ENCODE assay signal across 16 cellular contexts in the genomic region with DNA sequence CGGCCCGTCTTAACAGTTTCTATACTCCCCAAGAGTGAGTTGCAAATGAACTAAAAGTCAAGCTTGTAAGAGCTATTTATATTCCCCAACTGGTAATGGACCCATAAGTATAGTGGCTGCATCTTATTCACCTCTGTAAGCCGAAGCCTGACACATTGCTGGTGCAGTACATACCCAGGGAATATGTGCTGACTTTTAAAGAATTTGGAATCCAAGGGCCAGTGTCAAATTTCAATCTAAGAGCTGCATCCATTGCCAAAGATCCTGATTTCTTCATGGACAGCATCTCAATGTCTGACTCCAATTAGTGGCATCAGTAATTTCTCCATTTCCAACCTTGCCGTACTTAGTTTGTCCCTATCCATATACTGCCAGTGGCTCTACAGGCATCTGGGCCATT.
DNase-seq lines count a peak whose midpoint lies in the region; ATAC-seq and TF ChIP-seq lines count a peak whose summit lies in the region.
"Had no signal": no experiment of that assay in that cellular context is flagged by ENCODE, and none has a peak within 500 bp of the region (broad histone marks: within the 10 kb centered on the region; RNA-seq: fewer than 3 reads in every experiment).

No MANE protein-coding gene starts in this region.

- no peak for ATAC-seq in activated CD4-positive, CD25-positive, alpha-beta regulatory T cell treated with anti-CD3 and anti-CD28 coated beads, Interleukin-2, amount 50 U/mL, for 24 hours
- ATAC-seq: A549 had no signal

- H3K27me3 Mint-ChIP-seq in dendritic cell treated with granulocyte-macrophage colony-stimulating factor and Interleukin-4, amounts not matched to agents 40 ng/mL and 50 ng/mL, for 4 days, result no peaks in the 10 kb centered on the region

- intact Hi-C loops in dendritic cell treated with granulocyte-macrophage colony-stimulating factor and Interleukin-4, amounts not matched to agents 40 ng/mL and 50 ng/mL, for 4 days (cut with micrococcal nuclease), result no loop called here

- no peak for TF ChIP-seq CTCF in AG10803 (conservative IDR thresholded peaks at IDR 0.05; ENCODE audit: low read length)

- peak overlapping the region; percentile 58 for H3K27ac Mint-ChIP-seq in dendritic cell treated with granulocyte-macrophage colony-stimulating factor and Interleukin-4, amounts not matched to agents 40 ng/mL and 50 ng/mL, for 4 days
- H3K27ac Mint-ChIP-seq: CD4-positive, alpha-beta T cell; H9 had no signal

- H3K9me3 Mint-ChIP-seq in dendritic cell treated with granulocyte-macrophage colony-stimulating factor and Interleukin-4, amounts not matched to agents 40 ng/mL and 50 ng/mL, for 4 days, result peaks cover 20% of the 10 kb centered on the region

- H3K36me3 Mint-ChIP-seq in dendritic cell treated with granulocyte-macrophage colony-stimulating factor and Interleukin-4, amounts not matched to agents 40 ng/mL and 50 ng/mL, for 4 days (ENCODE audit: low read depth), result peaks cover 9% of the 10 kb centered on the region

- H3K4me1 Mint-ChIP-seq in dendritic cell treated with granulocyte-macrophage colony-stimulating factor and Interleukin-4, amounts not matched to agents 40 ng/mL and 50 ng/mL, for 4 days (ENCODE audit: low read depth), result peaks cover 60% of the 10 kb centered on the region

- DNase-seq in AG10803 (ENCODE audit: low read depth), result peak; percentile 24
- DNase-seq in AG20443 (ENCODE audit: low spot score), result peak; percentile 32
- DNase-seq in fibroblast of peridontal ligament (ENCODE audit: extremely low read depth), result peak; percentile 44
- no peak for DNase-seq in germinal center (ENCODE audit: low spot score)
- DNase-seq in GM19240 (ENCODE audit: insufficient read length, low spot score), result no peak
- DNase-seq: AML-193; C1 segment of cervical spinal cord; Calu3; CD4-positive, alpha-beta T cell; DMS 273 treated with DMSO at 0.1 percent for 48 hours; GOT3; H9; IMR-90 had no signal

- H3K4me3 Mint-ChIP-seq in dendritic cell treated with granulocyte-macrophage colony-stimulating factor and Interleukin-4, amounts not matched to agents 40 ng/mL and 50 ng/mL, for 4 days, result no peak overlapping the region
- H3K4me3 Mint-ChIP-seq: CD4-positive, alpha-beta T cell; H9 had no signal

- no peak overlapping the region for H3K4me3 ChIP-seq in AG10803 (ENCODE audit: low read length)
- H3K4me3 ChIP-seq: A549 had no signal

Comparison
In these comparisons a context has a peak if more than half of its experiments do, and no peak if none do; other contexts are left out.
1. DNase-seq: peak in AG10803 (single experiment), AG20443 (single experiment) and fibroblast of peridontal ligament (single experiment); none in germinal center (single experiment) and GM19240 (single experiment).